ENCODE assay signal across 12 cellular contexts in the genomic region with DNA sequence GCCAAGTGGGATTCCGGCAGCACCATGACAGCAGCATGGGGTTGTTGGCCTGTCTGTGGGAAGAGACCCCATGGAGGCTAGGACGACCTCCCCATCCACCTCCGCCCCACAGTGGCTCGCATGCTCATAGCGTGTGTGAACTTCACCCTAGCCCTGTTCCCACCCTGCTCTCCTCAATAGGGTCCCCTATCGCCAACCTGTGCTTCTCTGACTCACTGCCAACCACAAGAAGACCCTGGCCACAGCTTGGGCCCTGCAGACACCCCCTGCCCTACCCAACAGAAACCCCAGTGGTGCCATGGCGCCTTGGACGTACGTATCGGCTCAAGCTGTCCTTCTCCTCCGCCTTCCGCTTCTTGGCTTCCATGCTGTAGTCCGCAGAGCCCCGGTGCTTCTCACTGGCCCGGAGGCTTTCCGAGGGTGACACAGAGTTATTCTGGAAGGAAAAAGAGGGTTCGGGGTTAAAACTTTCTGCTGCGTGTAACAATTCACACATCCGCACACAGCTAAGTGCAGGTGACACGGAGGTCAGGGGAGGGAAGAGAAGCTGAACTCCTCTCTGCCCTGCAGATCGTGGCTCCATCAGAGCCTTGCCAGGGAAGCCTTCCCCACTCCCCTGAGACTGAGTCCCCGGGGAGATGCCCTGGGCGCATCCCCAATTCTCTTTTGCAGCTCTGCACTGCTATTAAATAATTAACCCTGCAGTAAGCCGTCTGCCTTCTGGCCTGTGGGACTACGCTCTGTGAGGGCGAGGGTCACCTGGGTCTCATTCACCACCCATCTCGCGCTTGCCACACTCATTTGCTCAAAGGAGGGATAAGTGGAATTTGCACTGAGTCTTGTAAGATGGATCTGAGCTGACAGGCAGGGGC.
"Had no signal": no experiment of that assay in that cellular context is flagged by ENCODE, and none has a peak within 500 bp of the region (broad histone marks: within the 10 kb centered on the region; RNA-seq: fewer than 3 reads in every experiment).

No MANE protein-coding gene starts in this region.

- H3K27me3 Mint-ChIP-seq: activated naive CD8-positive, alpha-beta T cell treated with anti-CD3 and anti-CD28 coated beads for 36 hours; stimulated activated naive CD8-positive, alpha-beta T cell treated with anti-CD3 and anti-CD28 coated beads, Interleukin-15, Interleukin-2, amounts not matched to agents 100 ng/mL and 50 ng/mL, for 24 hours had no signal

- H3K4me3 Mint-ChIP-seq: activated CD8-positive, alpha-beta T cell treated with anti-CD3 and anti-CD28 coated beads, Interleukin-2, amount 10 ng/mL, durations not matched to agents 7 days and 5 days; activated naive CD8-positive, alpha-beta T cell treated with anti-CD3 and anti-CD28 coated beads for 36 hours; immature natural killer cell; stimulated activated naive CD8-positive, alpha-beta T cell treated with anti-CD3 and anti-CD28 coated beads, Interleukin-15, Interleukin-2, amounts not matched to agents 100 ng/mL and 50 ng/mL, for 24 hours had no signal

- H3K9me3 Mint-ChIP-seq: activated naive CD8-positive, alpha-beta T cell treated with anti-CD3 and anti-CD28 coated beads for 36 hours; immature natural killer cell; stimulated activated naive CD8-positive, alpha-beta T cell treated with anti-CD3 and anti-CD28 coated beads, Interleukin-15, Interleukin-2, amounts not matched to agents 100 ng/mL and 50 ng/mL, for 24 hours had no signal

- DNase-seq: activated CD4-positive, alpha-beta T cell treated with anti-CD3 and anti-CD28 coated beads for 4 hours; activated CD8-positive, alpha-beta memory T cell treated with anti-CD3 and anti-CD28 coated beads, Interleukin-2, amount 50 U/mL, for 48 hours; activated CD8-positive, alpha-beta T cell treated with anti-CD3 and anti-CD28 coated beads, Interleukin-2, amount 10 ng/mL, durations not matched to agents 7 days and 5 days; activated naive CD8-positive, alpha-beta T cell treated with anti-CD3 and anti-CD28 coated beads for 36 hours; immature natural killer cell; mammary epithelial cell; stimulated activated CD4-positive, alpha-beta T cell treated with anti-CD3 and anti-CD28 coated beads, Interleukin-2, amount 100 ng/mL, for 24 hours; T-helper 9 cell; upper lobe of left lung had no signal

- H3K27me3 ChIP-seq: esophagus muscularis mucosa, right atrium auricular region, upper lobe of left lung had no signal

- H3K9me3 ChIP-seq: esophagus muscularis mucosa, right atrium auricular region, upper lobe of left lung had no signal

- H3K27ac ChIP-seq: esophagus muscularis mucosa, right atrium auricular region, upper lobe of left lung had no signal

- H3K27ac Mint-ChIP-seq: activated CD8-positive, alpha-beta T cell treated with anti-CD3 and anti-CD28 coated beads, Interleukin-2, amount 10 ng/mL, durations not matched to agents 7 days and 5 days; activated naive CD8-positive, alpha-beta T cell treated with anti-CD3 and anti-CD28 coated beads for 36 hours; immature natural killer cell; stimulated activated naive CD8-positive, alpha-beta T cell treated with anti-CD3 and anti-CD28 coated beads, Interleukin-15, Interleukin-2, amounts not matched to agents 100 ng/mL and 50 ng/mL, for 24 hours had no signal

- H3K4me3 ChIP-seq: esophagus muscularis mucosa, right atrium auricular region, upper lobe of left lung had no signal

- H3K4me1 Mint-ChIP-seq: activated naive CD8-positive, alpha-beta T cell treated with anti-CD3 and anti-CD28 coated beads for 36 hours; immature natural killer cell had no signal

- ATAC-seq: activated CD8-positive, alpha-beta T cell treated with anti-CD3 and anti-CD28 coated beads, Interleukin-2, amount 10 ng/mL, durations not matched to agents 7 days and 5 days had no signal
